ENCODE assay signal across 26 cellular contexts in the genomic region with DNA sequence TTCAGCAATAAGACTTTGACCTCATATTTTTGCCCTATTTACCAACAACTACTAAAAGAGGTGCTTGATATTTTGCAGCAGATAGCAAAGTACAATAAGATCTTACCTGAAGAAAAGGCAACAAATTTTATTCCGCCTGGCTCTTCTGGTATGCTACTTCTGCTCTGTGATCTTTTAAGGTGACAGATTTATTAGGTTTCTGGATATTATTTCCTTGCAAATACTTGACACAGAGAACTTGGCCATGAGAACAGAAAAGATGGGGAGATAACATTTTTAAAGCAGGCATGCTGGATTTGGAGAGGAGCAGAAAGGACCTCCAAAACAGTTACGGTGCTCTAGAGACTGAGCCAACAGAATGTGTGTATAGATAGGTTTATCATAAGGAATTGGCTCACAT.
"Had no signal": no experiment of that assay in that cellular context is flagged by ENCODE, and none has a peak within 500 bp of the region (broad histone marks: within the 10 kb centered on the region; RNA-seq: fewer than 3 reads in every experiment).

No MANE protein-coding gene starts in this region.

- H3K9me3 Mint-ChIP-seq: immature natural killer cell; naive thymus-derived CD4-positive, alpha-beta T cell; natural killer cell treated with Interleukin-12 subunit alpha and Interleukin-12 subunit beta and Interleukin-15 and Interleukin-18, amount 100 ng/mL, for 72 hours; stimulated activated memory B cell treated with anti-CD40 and anti-IgM and Interleukin-4, amounts not matched to agents 10 μg/mL and 1 μg/mL and 100 μg/mL, for 72 hours; stimulated activated naive CD8-positive, alpha-beta T cell treated with anti-CD3 and anti-CD28 coated beads, Interleukin-15, amount 100 ng/mL, for 72 hours had no signal

- H3K4me1 ChIP-seq: left lung, lower lobe of right lung, pancreas, psoas muscle, spleen, upper lobe of right lung had no signal

- DNase-seq: heart left ventricle; hypothalamus; immature natural killer cell; kidney; left colon; left lung; lower lobe of right lung; mammary epithelial cell; mesenchymal stem cell; naive thymus-derived CD4-positive, alpha-beta T cell; nucleus accumbens; pancreas; posterior cingulate gyrus; psoas muscle; right cardiac atrium; spleen; stimulated activated CD4-positive, alpha-beta T cell treated with anti-CD3 and anti-CD28 coated beads, Interleukin-4, amount 100 ng/mL, for 24 hours; stimulated activated naive CD4-positive, alpha-beta T cell treated with Interleukin-2 at 50 U/mL for 16 hours; stimulated activated naive CD8-positive, alpha-beta T cell treated with anti-CD3 and anti-CD28 coated beads, Interleukin-15, amount 100 ng/mL, for 72 hours; substantia nigra; upper lobe of right lung had no signal

- H3K27ac Mint-ChIP-seq: naive thymus-derived CD4-positive, alpha-beta T cell; natural killer cell treated with Interleukin-12 subunit alpha and Interleukin-12 subunit beta and Interleukin-15 and Interleukin-18, amount 100 ng/mL, for 72 hours; stimulated activated memory B cell treated with anti-CD40 and anti-IgM and Interleukin-4, amounts not matched to agents 10 μg/mL and 1 μg/mL and 100 μg/mL, for 72 hours; stimulated activated naive CD8-positive, alpha-beta T cell treated with anti-CD3 and anti-CD28 coated beads, Interleukin-15, amount 100 ng/mL, for 72 hours had no signal

- H3K27ac ChIP-seq: left lung, lower lobe of right lung, pancreas, psoas muscle, spleen, tibial nerve, upper lobe of right lung had no signal

- H3K4me3 ChIP-seq: heart left ventricle, left lung, lower lobe of right lung, pancreas, psoas muscle, spleen, tibial nerve, upper lobe of right lung had no signal

- H3K27me3 Mint-ChIP-seq: stimulated activated naive CD8-positive, alpha-beta T cell treated with anti-CD3 and anti-CD28 coated beads, Interleukin-15, amount 100 ng/mL, for 72 hours had no signal

- H3K27me3 ChIP-seq: heart left ventricle, left lung, pancreas, spleen, tibial nerve, upper lobe of right lung had no signal

- H3K36me3 Mint-ChIP-seq: immature natural killer cell; naive thymus-derived CD4-positive, alpha-beta T cell; natural killer cell treated with Interleukin-12 subunit alpha and Interleukin-12 subunit beta and Interleukin-15 and Interleukin-18, amount 100 ng/mL, for 72 hours; stimulated activated memory B cell treated with anti-CD40 and anti-IgM and Interleukin-4, amounts not matched to agents 10 μg/mL and 1 μg/mL and 100 μg/mL, for 72 hours had no signal

- H3K4me3 Mint-ChIP-seq: immature natural killer cell; naive thymus-derived CD4-positive, alpha-beta T cell; natural killer cell treated with Interleukin-12 subunit alpha and Interleukin-12 subunit beta and Interleukin-15 and Interleukin-18, amount 100 ng/mL, for 72 hours; neural crest cell; stimulated activated memory B cell treated with anti-CD40 and anti-IgM and Interleukin-4, amounts not matched to agents 10 μg/mL and 1 μg/mL and 100 μg/mL, for 72 hours; stimulated activated naive CD8-positive, alpha-beta T cell treated with anti-CD3 and anti-CD28 coated beads, Interleukin-15, amount 100 ng/mL, for 72 hours had no signal

- H3K4me1 Mint-ChIP-seq: immature natural killer cell; stimulated activated memory B cell treated with anti-CD40 and anti-IgM and Interleukin-4, amounts not matched to agents 10 μg/mL and 1 μg/mL and 100 μg/mL, for 72 hours; stimulated activated naive CD8-positive, alpha-beta T cell treated with anti-CD3 and anti-CD28 coated beads, Interleukin-15, amount 100 ng/mL, for 72 hours had no signal

- H3K9me3 ChIP-seq: heart left ventricle, left lung, lower lobe of right lung, pancreas, psoas muscle, spleen, tibial nerve, upper lobe of right lung had no signal

- ATAC-seq: heart left ventricle; left colon; left lung; lower lobe of right lung; naive thymus-derived CD4-positive, alpha-beta T cell; natural killer cell treated with Interleukin-12 subunit alpha and Interleukin-12 subunit beta and Interleukin-15 and Interleukin-18, amount 100 ng/mL, for 72 hours; pancreas; psoas muscle; right cardiac atrium; sciatic nerve; stimulated activated memory B cell treated with anti-CD40 and anti-IgM and Interleukin-4, amounts not matched to agents 10 μg/mL and 1 μg/mL and 100 μg/mL, for 72 hours; stimulated activated naive CD8-positive, alpha-beta T cell treated with anti-CD3 and anti-CD28 coated beads, Interleukin-15, amount 100 ng/mL, for 72 hours; upper lobe of right lung had no signal

- H3K36me3 ChIP-seq: heart left ventricle, left lung, lower lobe of right lung, pancreas, spleen, tibial nerve, upper lobe of right lung had no signal
